In the genomic region with DNA sequence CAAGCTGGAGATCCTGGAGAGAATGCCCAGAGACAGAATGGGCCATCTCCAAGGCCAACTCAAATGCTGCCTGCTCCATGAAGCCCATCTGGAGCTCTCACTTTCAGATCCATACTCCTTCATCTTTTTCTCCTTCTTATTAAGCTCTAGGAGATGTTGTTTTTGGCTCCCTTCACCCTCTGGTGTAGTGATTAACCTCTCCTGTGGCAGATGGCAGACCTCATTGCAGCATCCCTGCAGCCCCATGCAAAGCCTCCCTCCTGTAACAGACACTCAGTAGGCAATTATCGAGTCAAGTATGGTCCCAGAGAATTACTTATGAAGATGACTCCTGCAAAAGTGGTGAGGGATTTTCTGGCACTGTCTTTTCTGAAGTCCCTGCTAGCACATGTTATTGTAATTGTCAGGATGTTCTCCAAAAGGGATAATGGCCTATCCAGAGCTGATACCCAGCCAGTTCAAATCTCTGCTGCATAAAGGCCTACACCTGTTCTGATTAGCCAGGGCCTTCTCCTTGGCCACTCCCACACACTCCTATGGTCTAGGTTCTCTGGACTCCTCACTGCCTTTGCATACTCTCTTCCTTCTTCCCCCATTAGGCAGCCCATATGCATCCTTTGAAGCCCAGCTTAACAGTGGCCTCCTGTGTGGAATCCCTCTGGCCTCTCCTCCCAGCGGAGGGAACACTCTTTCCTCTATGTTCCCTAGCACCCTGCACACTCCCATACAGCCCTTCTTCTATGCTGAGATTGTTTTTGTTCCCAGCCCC, we compare ENCODE assay signal across 14 cellular contexts. TPM values are rescaled to one million over a fixed set of nuclear protein-coding genes. Genes with fewer than 3 reads are reported as not detected.
DNase-seq lines count a peak whose midpoint lies in the region; ATAC-seq and TF ChIP-seq lines count a peak whose summit lies in the region.
"Had no signal": no experiment of that assay in that cellular context is flagged by ENCODE, and none has a peak within 500 bp of the region (broad histone marks: within the 10 kb centered on the region; RNA-seq: fewer than 3 reads in every experiment).

No MANE protein-coding gene starts in this region.

- peaks cover 26 to 59% (median 35%) of the 10 kb centered on the region in 3 donors for H3K4me1 ChIP-seq in skeletal muscle tissue (ENCODE audit: control insufficient read depth in 3 of 3, insufficient read depth in 3 of 3, low read length in 3 of 3)

- H3K27ac ChIP-seq in skeletal muscle tissue (ENCODE audit: low read depth, low read length): peak overlapping the region; percentile 69
- H3K27ac ChIP-seq: lower lobe of right lung, PC-9, suprapubic skin had no signal

- H3K9ac ChIP-seq in skeletal muscle tissue (ENCODE audit: low read depth in 1 of 3, low read length in 3 of 3): no peak overlapping the region

- no peak for DNase-seq in activated T-cell treated with anti-CD3 and anti-CD28 coated beads, Interleukin-2, amount 50 U/mL, for 24 hours
- DNase-seq in activated T-cell treated with anti-CD3 and anti-CD28 coated beads, Interleukin-2, amount 50 U/mL, for 1 hour: no peak
- DNase-seq in NCI-H2171 treated with DMSO at 0.1 percent for 48 hours (lab: John Stamatoyannopoulos, UW) (peak; percentile 90), MV-4-11 (lab: John Stamatoyannopoulos, UW) (no peak)
- DNase-seq: activated T-cell treated with anti-CD3 and anti-CD28 coated beads for 4 hours; lower lobe of right lung; PC-9; stimulated activated CD4-positive, alpha-beta T cell treated with anti-CD3 and anti-CD28 coated beads, Interleukin-4, amount 100 ng/mL, for 24 hours; T-helper 9 cell had no signal

- no peak for ATAC-seq in HG03135 (IDR thresholded peaks at IDR 0.05; ENCODE audit: unreplicated experiment)
- ATAC-seq in GM19395 (IDR thresholded peaks at IDR 0.05; ENCODE audit: unreplicated experiment): no peak
- ATAC-seq: lower lobe of right lung had no signal

- H3K27ac Mint-ChIP-seq in activated T-cell treated with anti-CD3 and anti-CD28 coated beads, Interleukin-2, amount 50 U/mL, for 24 hours: peak overlapping the region; percentile 94
- H3K27ac Mint-ChIP-seq in brain: peak overlapping the region in 4 of 5 experiments; percentile 5 to 94 (median 62)

- H3K4me3 ChIP-seq in skeletal muscle tissue (ENCODE audit: low read length in 3 of 3): no peak overlapping the region
- H3K4me3 ChIP-seq: lower lobe of right lung, PC-9, suprapubic skin had no signal

- no peak overlapping the region for H3K4me3 Mint-ChIP-seq in activated T-cell treated with anti-CD3 and anti-CD28 coated beads, Interleukin-2, amount 50 U/mL, for 24 hours
- peak overlapping the region in 1 of 5 experiments; percentile 14 for H3K4me3 Mint-ChIP-seq in brain

- H3K36me3 ChIP-seq in skeletal muscle tissue (ENCODE audit: control insufficient read depth in 3 of 3, insufficient read depth in 3 of 3, low read length in 3 of 3): no peaks in the 10 kb centered on the region
- H3K36me3 ChIP-seq: lower lobe of right lung, suprapubic skin had no signal

- H3K9me3 Mint-ChIP-seq in activated T-cell treated with anti-CD3 and anti-CD28 coated beads, Interleukin-2, amount 50 U/mL, for 24 hours: peaks cover 2% of the 10 kb centered on the region
- H3K9me3 Mint-ChIP-seq in brain: no peaks in the 10 kb centered on the region

- H3K4me1 Mint-ChIP-seq in activated T-cell treated with anti-CD3 and anti-CD28 coated beads, Interleukin-2, amount 50 U/mL, for 24 hours (ENCODE audit: low read depth): peaks cover 42% of the 10 kb centered on the region
- peaks cover 38% of the 10 kb centered on the region for H3K4me1 Mint-ChIP-seq in brain

- TF ChIP-seq CTCF in brain (conservative IDR thresholded peaks at IDR 0.05): no peak

- peaks cover 2% of the 10 kb centered on the region for H3K36me3 Mint-ChIP-seq in activated T-cell treated with anti-CD3 and anti-CD28 coated beads, Interleukin-2, amount 50 U/mL, for 24 hours (ENCODE audit: low read depth)
- H3K36me3 Mint-ChIP-seq in brain: no peaks in the 10 kb centered on the region

- H3K27me3 Mint-ChIP-seq in activated T-cell treated with anti-CD3 and anti-CD28 coated beads, Interleukin-2, amount 50 U/mL, for 24 hours: no peaks in the 10 kb centered on the region
- H3K27me3 Mint-ChIP-seq in brain: peaks cover 4% of the 10 kb centered on the region

- no peaks in the 10 kb centered on the region for H3K27me3 ChIP-seq in skeletal muscle tissue (ENCODE audit: control insufficient read depth in 3 of 3, insufficient read depth in 3 of 3, low read length in 3 of 3)
- H3K27me3 ChIP-seq: suprapubic skin had no signal

- H3K9me3 ChIP-seq in skeletal muscle tissue (ENCODE audit: control insufficient read depth in 3 of 3, low read length in 3 of 3): no peaks in the 10 kb centered on the region
- H3K9me3 ChIP-seq: lower lobe of right lung, suprapubic skin had no signal

RNA-seq across cellular contexts. Expression of a gene that starts 43.7 kb away (rescaled TPM):
- 19.3 TPM for polyA plus RNA-seq in brain (ENCODE audit: insufficient read depth, low read depth, low replicate concordance)
- total RNA-seq in skeletal muscle tissue: 8.9 TPM
